ENCODE assay signal across 8 cellular contexts in the genomic region with DNA sequence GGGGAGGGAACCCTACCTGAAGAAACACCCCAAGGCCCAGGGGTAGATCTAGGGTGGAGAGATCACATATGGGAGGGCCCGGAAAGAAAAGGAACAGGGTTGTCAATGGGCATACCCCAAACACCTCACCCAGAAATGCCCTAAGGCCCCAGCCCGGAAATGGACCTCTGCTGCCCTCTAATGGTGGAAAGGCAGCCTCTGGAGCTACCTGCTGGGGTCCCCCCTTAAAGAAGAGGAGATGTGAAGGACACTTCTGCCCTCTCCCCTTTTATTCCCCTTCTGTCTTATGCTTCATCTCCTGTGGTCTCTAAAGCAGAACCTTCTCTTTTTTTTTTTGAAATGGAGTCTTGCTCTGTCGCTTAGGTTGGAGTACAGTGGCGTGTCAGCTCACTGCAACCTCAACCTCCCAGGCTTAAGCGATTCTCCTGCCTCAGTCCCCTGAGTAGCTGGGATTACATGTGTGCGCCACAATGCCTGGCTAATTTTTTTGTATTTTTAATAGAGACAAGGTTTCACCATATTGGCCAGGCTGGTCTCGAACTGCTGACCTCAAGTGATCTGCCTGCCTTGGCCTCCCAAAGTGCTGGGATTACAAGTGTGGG. TPM values are rescaled to one million over a fixed set of nuclear protein-coding genes. Genes with fewer than 3 reads are reported as not detected.
A peak's percentile ranks its signal among the peaks of the same experiment; 100 is the strongest.
DNase-seq lines count a peak whose midpoint lies in the region; ATAC-seq and TF ChIP-seq lines count a peak whose summit lies in the region.

No MANE protein-coding gene starts in this region.

- no peak overlapping the region for H3K4me3 Mint-ChIP-seq in effector memory CD8-positive, alpha-beta T cell

- H3K36me3 Mint-ChIP-seq in effector memory CD8-positive, alpha-beta T cell (ENCODE audit: insufficient read depth), result peaks cover 7% of the 10 kb centered on the region

- peak; percentile 95 for TF ChIP-seq CTCF in AG04450 (IDR thresholded peaks at IDR 0.05; ENCODE audit: low read depth, low read length)
- TF ChIP-seq CTCF in GM13976 (IDR thresholded peaks at IDR 0.05; ENCODE audit: borderline replicate concordance, control extremely low read depth, extremely low read depth, insufficient read depth, missing control alignments), result peak; percentile 82
- peak; percentile 87 for TF ChIP-seq CTCF in mucosa of descending colon (IDR thresholded peaks at IDR 0.05)

- peak; percentile 37 for ATAC-seq in effector memory CD8-positive, alpha-beta T cell (replicated peaks)
- ATAC-seq in mucosa of descending colon (peak; percentile 37), HG03095 (IDR thresholded peaks at IDR 0.05; ENCODE audit: unreplicated experiment) (no peak)

- no peak overlapping the region for H3K4me3 ChIP-seq in AG04450 (ENCODE audit: low read depth, low read length)
- H3K4me3 ChIP-seq in mucosa of descending colon, result no peak overlapping the region

- H3K36me3 ChIP-seq in mucosa of descending colon (ENCODE audit: low read depth), result no peaks in the 10 kb centered on the region

- intact Hi-C loops in mucosa of descending colon (cut with DNase I, micrococcal nuclease), result loop anchor here (2.0 to 5.0 kb wide), 4 partner anchors 49 to 214 kb away; a partner anchor contains a TSS

- H3K9me3 ChIP-seq in AG04450 (ENCODE audit: control insufficient read depth, insufficient read depth, low read length) (no peaks in the 10 kb centered on the region; the same call in 1 of the 2 replicates), mucosa of descending colon (no peaks in the 10 kb centered on the region)

- H3K9me3 Mint-ChIP-seq in effector memory CD8-positive, alpha-beta T cell, result no peaks in the 10 kb centered on the region

- DNase-seq in AG04450 (ENCODE audit: low read depth, low spot score) (no peak), GM13976 (ENCODE audit: low spot score) (peak; percentile 83), NCI-H69 (lab: John Stamatoyannopoulos, UW) (peak; percentile 71), mucosa of descending colon (peak; percentile 71 to 90 (median 85))
- DNase-seq in activated CD8-positive, alpha-beta memory T cell treated with anti-CD3 and anti-CD28 coated beads for 1 hour (ENCODE audit: extremely low read depth in 1 of 2, low read depth in 1 of 2), result peak; percentile 61 to 76
- peak; percentile 85 to 88 (median 88) for DNase-seq in effector memory CD8-positive, alpha-beta T cell
- peak; percentile 93 for DNase-seq in stimulated activated CD8-positive, alpha-beta memory T cell treated with anti-CD3 and anti-CD28 coated beads, Interleukin-4, amount 100 ng/mL, for 48 hours

- peaks cover 34 to 35% of the 10 kb centered on the region in 2 donors for H3K4me1 Mint-ChIP-seq in effector memory CD8-positive, alpha-beta T cell (ENCODE audit: low read depth in 2 of 2)

- POLR2A ChIA-PET in AG04450 (lab: Yijun Ruan, JAX), result interaction anchor here (0.5 to 0.6 kb wide), 2 partner anchors 40 to 148 kb away, joined by 3 to 6 read pairs; no protein-coding TSS in a partner anchor

- CTCF ChIA-PET in AG04450 (lab: Charles Lee), result interaction anchor here (0.6 to 7.6 kb wide), 38 partner anchors 10 to 470 kb away, joined by 3 to 143 read pairs (median 5); no protein-coding TSS in a partner anchor

- peaks cover 4% of the 10 kb centered on the region for H3K27me3 ChIP-seq in AG04450 (ENCODE audit: control insufficient read depth, insufficient read depth, low read length)

- peaks cover 28% of the 10 kb centered on the region for H3K4me1 ChIP-seq in mucosa of descending colon (ENCODE audit: low read depth)

- in situ Hi-C loops in GM13976 (cut with MboI; ENCODE audit: low sequenced_read_pairs, unreplicated experiment), result loop anchor here (5.0 kb wide), 1 partner anchor 154 kb away; no protein-coding TSS in a partner anchor

- no peaks in the 10 kb centered on the region for H3K27me3 Mint-ChIP-seq in effector memory CD8-positive, alpha-beta T cell

- H3K27ac Mint-ChIP-seq in effector memory CD8-positive, alpha-beta T cell, result no peak overlapping the region

- H3K27ac ChIP-seq in AG04450 (ENCODE audit: low read depth, low read length), result no peak overlapping the region

RNA-seq across cellular contexts. Expression of a gene that starts 0.4 kb away (rescaled TPM):
- 0.53 and 0.58 TPM in 2 replicates for polyA plus RNA-seq in AG04450 (2011; rRNA removed)
- polyA minus RNA-seq in AG04450 (2011; rRNA and poly(A)+ RNA removed), result 0.83 and 1.00 TPM in 2 replicates
- under 1 TPM; 0.31 to 0.55 (median 0.44) TPM for total RNA-seq in mucosa of descending colon

RNA-seq across cellular contexts. Expression of a gene that starts 40.0 kb away (rescaled TPM):
- polyA plus RNA-seq in AG04450 (2011; rRNA removed), result not detected in 2 replicates
- polyA minus RNA-seq in AG04450 (2011; rRNA and poly(A)+ RNA removed), result not detected in 2 replicates
- not detected for total RNA-seq in mucosa of descending colon

RNA-seq across cellular contexts. Expression of a gene that starts 44.4 kb away (rescaled TPM):
- not detected in 2 replicates for polyA plus RNA-seq in AG04450 (2011; rRNA removed)
- not detected in 2 replicates for polyA minus RNA-seq in AG04450 (2011; rRNA and poly(A)+ RNA removed)
- total RNA-seq in mucosa of descending colon, result not detected

RNA-seq across cellular contexts. Expression of a gene that starts 47.7 kb away (rescaled TPM):
- polyA plus RNA-seq in AG04450 (2011; rRNA removed), result 6.9 and 7.6 TPM in 2 replicates
- 3.3 and 4.0 TPM in 2 replicates for polyA minus RNA-seq in AG04450 (2011; rRNA and poly(A)+ RNA removed)
- total RNA-seq in mucosa of descending colon, result 100 to 1,000 TPM in 2 of 3 donors, 10 to 100 TPM in 1; 22.1 to 174 (median 150) TPM
